ENCODE assay signal across 11 cellular contexts in the genomic region with DNA sequence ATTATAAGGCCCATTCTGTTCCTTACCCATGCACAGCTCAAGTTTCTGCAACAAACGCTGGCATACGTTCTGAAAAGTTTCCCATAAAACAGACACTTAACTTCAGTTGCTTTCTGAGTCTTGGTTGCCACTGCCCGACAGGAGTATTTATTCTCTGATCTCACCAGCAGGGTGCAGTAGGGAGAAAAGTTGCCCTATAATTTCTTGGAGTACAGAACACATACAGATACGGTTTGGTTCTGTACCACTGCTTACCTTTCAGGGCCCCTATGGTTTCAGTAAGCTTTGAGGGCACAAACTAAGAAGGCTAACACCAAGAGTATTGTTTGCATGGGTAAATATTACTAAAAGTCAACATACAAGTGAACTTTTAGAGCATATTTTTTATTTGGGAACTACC.
A peak's percentile ranks its signal among the peaks of the same experiment; 100 is the strongest.
DNase-seq lines count a peak whose midpoint lies in the region; ATAC-seq, FAIRE-seq and TF ChIP-seq lines count a peak whose summit lies in the region.
"Had no signal": no experiment of that assay in that cellular context is flagged by ENCODE, and none has a peak within 500 bp of the region (broad histone marks: within the 10 kb centered on the region; RNA-seq: fewer than 3 reads in every experiment).

No MANE protein-coding gene starts in this region.

- peaks cover 5% of the 10 kb centered on the region for H3K4me1 Mint-ChIP-seq in osteocyte (ENCODE audit: unreplicated experiment)
- no peaks in the 10 kb centered on the region for H3K4me1 Mint-ChIP-seq in activated CD4-positive, alpha-beta memory T cell treated with anti-CD3 and anti-CD28 coated beads, Interleukin-2, amount 10 ng/mL, durations not matched to agents 7 days and 5 days

- peaks cover 30% of the 10 kb centered on the region for H3K9me3 Mint-ChIP-seq in osteocyte (ENCODE audit: unreplicated experiment)
- H3K9me3 Mint-ChIP-seq in activated CD4-positive, alpha-beta memory T cell treated with anti-CD3 and anti-CD28 coated beads, Interleukin-2, amount 10 ng/mL, durations not matched to agents 7 days and 5 days, result peaks cover 3% of the 10 kb centered on the region

- no peak overlapping the region for H3K9ac ChIP-seq in GM12878 (ENCODE audit: control insufficient read depth, insufficient read depth, low read length)
- H3K9ac ChIP-seq: parathyroid adenoma had no signal

- H3K4me3 ChIP-seq in GM12878, result no peak overlapping the region

- no peaks in the 10 kb centered on the region for H3K9me3 ChIP-seq in GM12878 (replicated peaks; ENCODE audit: control insufficient read depth, insufficient read depth, low read length)

- TF ChIP-seq CTCF in GM12878 (IDR thresholded peaks at IDR 0.05 in 2 of 3, conservative IDR thresholded peaks at IDR 0.05 in 1 of 3; ENCODE audit: control insufficient read depth in 2 of 3, extremely low read depth in 1 of 3, insufficient read depth in 1 of 3, low read depth in 3 of 3, low read length in 3 of 3) (peak; percentile 36 to 55 (median 54)), osteocyte (IDR thresholded peaks at IDR 0.05) (peak; percentile 18)

- BruUV-seq in GM12878 (replicated peaks; lab: Mats Ljungman, UMichigan), result no TSS peak

- in situ Hi-C loops in GM12878 (cut with MboI), result no loop called here

- no peak for TF ChIP-seq EP300 in GM12878 (IDR thresholded peaks at IDR 0.05; ENCODE audit: borderline replicate concordance in 1 of 2, control insufficient read depth in 1 of 2, low read depth in 2 of 2, low read length in 2 of 2)

- intact Hi-C loops in GM12878 (cut with micrococcal nuclease; ENCODE audit: unreplicated experiment), result no loop called here

- DNase-seq in NOMO-1 treated with dmso at 0.1 percent for 144 hours (lab: John Stamatoyannopoulos, UW; ENCODE audit: unreplicated experiment), result peak; percentile 7
- no peak for DNase-seq in NOMO-1 treated with DMSO at 0.1 percent for 48 hours (lab: John Stamatoyannopoulos, UW; ENCODE audit: unreplicated experiment)
- no peak for DNase-seq in GM12878 (ENCODE audit: low read depth, low spot score)
- DNase-seq in osteocyte (ENCODE audit: extremely low spot score, unreplicated experiment), result no peak
- DNase-seq in activated CD4-positive, alpha-beta memory T cell treated with anti-CD3 and anti-CD28 coated beads, Interleukin-2, amount 10 ng/mL, durations not matched to agents 7 days and 5 days, result no peak
- no peak for DNase-seq in effector CD4-positive, alpha-beta T cell
- no peak for DNase-seq in activated naive CD4-positive, alpha-beta T cell treated with anti-CD3 and anti-CD28 coated beads, Interleukin-2, amount 50 U/mL, for 16 hours
- DNase-seq: NCI-H2081 treated with DMSO at 0.1 percent for 48 hours had no signal

- no peaks in the 10 kb centered on the region for H3K4me1 ChIP-seq in GM12878 (ENCODE audit: control insufficient read depth, insufficient read depth, low read length)
- H3K4me1 ChIP-seq: parathyroid adenoma had no signal

- H2AFZ ChIP-seq in GM12878 (ENCODE audit: control insufficient read depth, low read depth, low read length), result no peak overlapping the region
- H2AFZ ChIP-seq: parathyroid adenoma had no signal

- no peaks in the 10 kb centered on the region for H3K79me2 ChIP-seq in GM12878 (ENCODE audit: control insufficient read depth, insufficient read depth, low read length)
- H3K79me2 ChIP-seq: parathyroid adenoma had no signal

- H3K36me3 Mint-ChIP-seq in osteocyte (ENCODE audit: unreplicated experiment), result peaks cover 74% of the 10 kb centered on the region
- peaks cover 6% of the 10 kb centered on the region for H3K36me3 Mint-ChIP-seq in activated CD4-positive, alpha-beta memory T cell treated with anti-CD3 and anti-CD28 coated beads, Interleukin-2, amount 10 ng/mL, durations not matched to agents 7 days and 5 days (ENCODE audit: low read depth)

- SMC1A ChIA-PET in GM12878 (lab: Charles Lee; ENCODE audit: uncharacterized antibody, unreplicated experiment), result no interaction called here

- H3K27ac Mint-ChIP-seq in osteocyte (ENCODE audit: unreplicated experiment), result no peak overlapping the region
- H3K27ac Mint-ChIP-seq in activated CD4-positive, alpha-beta memory T cell treated with anti-CD3 and anti-CD28 coated beads, Interleukin-2, amount 10 ng/mL, durations not matched to agents 7 days and 5 days, result no peak overlapping the region

- H3K27me3 Mint-ChIP-seq in osteocyte (ENCODE audit: unreplicated experiment), result no peaks in the 10 kb centered on the region
- H3K27me3 Mint-ChIP-seq in activated CD4-positive, alpha-beta memory T cell treated with anti-CD3 and anti-CD28 coated beads, Interleukin-2, amount 10 ng/mL, durations not matched to agents 7 days and 5 days, result no peaks in the 10 kb centered on the region

- no peaks in the 10 kb centered on the region for H4K20me1 ChIP-seq in GM12878 (ENCODE audit: control insufficient read depth, insufficient read depth)

- ATAC-seq in HG03354 (IDR thresholded peaks at IDR 0.05; ENCODE audit: poor library complexity, severe bottlenecking, unreplicated experiment), result peak; percentile 72
- peak; percentile 69 for ATAC-seq in GM12878

- H3K27ac ChIP-seq in GM12878 (ENCODE audit: control insufficient read depth, insufficient read depth), result no peak overlapping the region
- H3K27ac ChIP-seq: parathyroid adenoma had no signal

- 52% methylated on average over 4 of the region's 4 CpGs for WGBS in GM12878 (ENCODE audit: insufficient coverage, insufficient replicate concordance, low lambda C conversion rate, missing lambda C conversion rate)

- H3K4me2 ChIP-seq in GM12878 (ENCODE audit: control insufficient read depth, insufficient read depth), result no peak overlapping the region

- 0 out of 2 replicates have a peak, but pooled peaks have one; percentile 12 for TF ChIP-seq RAD21 in GM12878 (IDR thresholded peaks at IDR 0.05; ENCODE audit: insufficient read depth, low read depth, low read length)

- RAD21 ChIA-PET in GM12878 (lab: Charles Lee; ENCODE audit: unreplicated experiment), result no interaction called here

- peak; percentile 54 for FAIRE-seq in GM12878 (lab: Jason Lieb, UNC)
- FAIRE-seq: astrocyte had no signal

- no peak for TF ChIP-seq POLR2A in GM12878 (IDR thresholded peaks at IDR 0.05; ENCODE audit: low read depth, low read length)

- no peaks in the 10 kb centered on the region for H3K27me3 ChIP-seq in GM12878 (replicated peaks in 1 of 2; ENCODE audit: control insufficient read depth in 2 of 2, insufficient read depth in 2 of 2, low read length in 1 of 2)

- POLR2A ChIA-PET in GM12878 (lab: Charles Lee), result no interaction called here
- POLR2A ChIA-PET in activated CD4-positive, alpha-beta memory T cell treated with anti-CD3 and anti-CD28 coated beads, Interleukin-2, amount 10 ng/mL, durations not matched to agents 7 days and 5 days (lab: Charles Lee), result no interaction called here

- H3K4me3 Mint-ChIP-seq in osteocyte (ENCODE audit: unreplicated experiment), result no peak overlapping the region
- H3K4me3 Mint-ChIP-seq in activated CD4-positive, alpha-beta memory T cell treated with anti-CD3 and anti-CD28 coated beads, Interleukin-2, amount 10 ng/mL, durations not matched to agents 7 days and 5 days, result no peak overlapping the region

- CTCF ChIA-PET in GM12878 (lab: Yijun Ruan, JAX), result interaction anchor here (1.4 kb wide), 1 partner anchor 274 kb away, joined by 3 read pairs; no protein-coding TSS in a partner anchor
- CTCF ChIA-PET in activated CD4-positive, alpha-beta memory T cell treated with anti-CD3 and anti-CD28 coated beads, Interleukin-2, amount 10 ng/mL, durations not matched to agents 7 days and 5 days (lab: Charles Lee), result no interaction called here

- no peaks in the 10 kb centered on the region for H3K36me3 ChIP-seq in GM12878 (ENCODE audit: control insufficient read depth in 2 of 2, insufficient read depth in 2 of 2, low read length in 1 of 2)

TF ChIP-seq in GM12878, 131 proteins besides CTCF, POLR2A, EP300 and RAD21 (continues in another document):
- TF ChIP-seq KLF5 (IDR thresholded peaks at IDR 0.05; ENCODE audit: partially characterized antibody), result no peak
- TF ChIP-seq FOS (IDR thresholded peaks at IDR 0.05; ENCODE audit: borderline replicate concordance, extremely low read depth, insufficient read length), result no peak
- no peak for TF ChIP-seq SMAD1 (IDR thresholded peaks at IDR 0.05; ENCODE audit: low read depth, partially characterized antibody)
- TF ChIP-seq, protein P1, sequence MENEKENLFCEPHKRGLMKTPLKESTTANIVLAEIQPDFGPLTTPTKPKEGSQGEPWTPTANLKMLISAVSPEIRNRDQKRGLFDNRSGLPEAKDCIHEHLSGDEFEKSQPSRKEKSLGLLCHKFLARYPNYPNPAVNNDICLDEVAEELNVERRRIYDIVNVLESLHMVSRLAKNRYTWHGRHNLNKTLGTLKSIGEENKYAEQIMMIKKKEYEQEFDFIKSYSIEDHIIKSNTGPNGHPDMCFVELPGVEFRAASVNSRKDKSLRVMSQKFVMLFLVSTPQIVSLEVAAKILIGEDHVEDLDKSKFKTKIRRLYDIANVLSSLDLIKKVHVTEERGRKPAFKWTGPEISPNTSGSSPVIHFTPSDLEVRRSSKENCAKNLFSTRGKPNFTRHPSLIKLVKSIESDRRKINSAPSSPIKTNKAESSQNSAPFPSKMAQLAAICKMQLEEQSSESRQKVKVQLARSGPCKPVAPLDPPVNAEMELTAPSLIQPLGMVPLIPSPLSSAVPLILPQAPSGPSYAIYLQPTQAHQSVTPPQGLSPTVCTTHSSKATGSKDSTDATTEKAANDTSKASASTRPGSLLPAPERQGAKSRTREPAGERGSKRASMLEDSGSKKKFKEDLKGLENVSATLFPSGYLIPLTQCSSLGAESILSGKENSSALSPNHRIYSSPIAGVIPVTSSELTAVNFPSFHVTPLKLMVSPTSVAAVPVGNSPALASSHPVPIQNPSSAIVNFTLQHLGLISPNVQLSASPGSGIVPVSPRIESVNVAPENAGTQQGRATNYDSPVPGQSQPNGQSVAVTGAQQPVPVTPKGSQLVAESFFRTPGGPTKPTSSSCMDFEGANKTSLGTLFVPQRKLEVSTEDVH (IDR thresholded peaks at IDR 0.05; ENCODE audit: low read depth, partially characterized antibody), result no peak
- TF ChIP-seq STAT3 (IDR thresholded peaks at IDR 0.05; ENCODE audit: low read depth, low read length), result no peak
- no peak for TF ChIP-seq STAT1 (conservative IDR thresholded peaks at IDR 0.05)
- TF ChIP-seq SREBF2 (IDR thresholded peaks at IDR 0.05; ENCODE audit: low read length), result no peak
- no peak for TF ChIP-seq NBN (IDR thresholded peaks at IDR 0.05)
- no peak for TF ChIP-seq ZNF274 (IDR thresholded peaks at IDR 0.05; ENCODE audit: insufficient read depth, insufficient read length)
- no peak for TF ChIP-seq KDM1A (IDR thresholded peaks at IDR 0.05; ENCODE audit: borderline replicate concordance)
- TF ChIP-seq TCF12 (IDR thresholded peaks at IDR 0.05; ENCODE audit: low read depth, low read length), result no peak
- no peak for TF ChIP-seq CREM (IDR thresholded peaks at IDR 0.05; ENCODE audit: low read depth)
